Comparison of ENCODE assay signal across 8 cellular contexts in the genomic region with DNA sequence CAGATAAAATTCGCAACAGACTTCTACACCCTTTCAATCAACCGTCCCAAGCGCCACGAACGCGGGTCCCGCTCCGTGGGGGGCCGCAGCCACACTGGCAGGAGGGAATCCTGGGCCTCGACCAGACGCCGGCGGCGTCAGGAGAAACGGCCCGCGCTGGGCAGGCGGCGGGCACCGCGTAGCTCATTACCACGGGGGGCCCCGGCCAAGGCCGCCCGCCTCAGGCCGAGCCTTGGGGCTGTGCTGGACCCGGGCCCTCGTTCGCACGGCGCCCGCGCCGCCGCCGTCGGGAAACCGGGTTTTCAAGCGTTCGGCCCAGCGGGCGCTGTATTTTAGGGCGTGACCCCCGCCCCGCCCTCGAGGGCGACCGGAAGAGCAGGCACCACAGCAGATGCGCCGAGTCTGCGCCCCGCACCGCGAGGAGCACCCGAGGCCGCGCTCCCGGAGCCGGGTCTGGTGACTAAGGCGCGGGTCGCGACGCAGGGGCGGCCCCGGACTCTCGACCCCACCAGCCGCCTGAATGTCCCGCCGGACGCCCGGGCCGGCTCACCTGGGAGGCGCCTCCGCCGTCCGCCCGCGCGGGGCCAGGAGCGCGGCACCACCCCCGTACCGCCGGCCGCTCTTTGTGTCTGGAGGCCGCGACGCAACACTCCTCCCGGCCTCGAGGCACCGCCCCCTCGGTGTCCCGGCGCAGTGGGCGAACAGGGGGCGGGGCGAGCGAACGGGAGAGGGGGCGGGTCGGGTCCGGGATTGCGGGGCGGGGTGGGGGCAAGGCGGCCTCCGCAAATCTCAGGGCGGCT. TPM values are rescaled to one million over a fixed set of nuclear protein-coding genes. Genes with fewer than 3 reads are reported as not detected.
DNase-seq lines count a peak whose midpoint lies in the region; ATAC-seq and TF ChIP-seq lines count a peak whose summit lies in the region.

A gene (minus strand): TSS at position 627 of the 800 bp plus-strand sequence. CDS start 58,944 bp downstream, outside the sequence.

- peak within 1 kb of the TSS; percentile 50 for H3K27ac ChIP-seq in 22Rv1

- H3K27ac Mint-ChIP-seq in activated B cell treated with CpG ODN at 0.5 μM for 24 hours (no peak within 1 kb of the TSS), chondrocyte (ENCODE audit: unreplicated experiment) (peak within 1 kb of the TSS; percentile 81)

- DNase-seq in LHCN-M2 (ENCODE audit: low read depth), result peak; percentile 51
- DNase-seq in activated B cell treated with CpG ODN at 0.5 μM for 24 hours, result peak; percentile 38
- no peak for DNase-seq in chondrocyte (ENCODE audit: low spot score)
- peak; percentile 55 to 65 for DNase-seq in left colon
- DNase-seq in stimulated activated CD4-positive, alpha-beta T cell treated with anti-CD3 and anti-CD28 coated beads, Interleukin-15, amount 100 ng/mL, for 48 hours (ENCODE audit: low read depth in 2 of 2), result peak; percentile 10 to 22

- no peaks in the 10 kb centered on the region for H3K36me3 Mint-ChIP-seq in activated B cell treated with CpG ODN at 0.5 μM for 24 hours (ENCODE audit: low read depth)
- H3K36me3 Mint-ChIP-seq in chondrocyte (ENCODE audit: low read depth), result no peaks in the 10 kb centered on the region

- TF ChIP-seq CTCF in 22Rv1 (IDR thresholded peaks at IDR 0.05), result no peak
- TF ChIP-seq CTCF in activated B cell treated with CpG ODN at 0.5 μM for 24 hours (IDR thresholded peaks at IDR 0.05), result no peak
- no peak for TF ChIP-seq CTCF in chondrocyte (IDR thresholded peaks at IDR 0.05)

- intact Hi-C loops in activated B cell treated with CpG ODN at 0.5 μM for 24 hours (cut with micrococcal nuclease), result loop anchor here (1.0 kb wide), 2 partner anchors 39 to 111 kb away; a partner anchor contains a TSS
- intact Hi-C loops in left colon (cut with DNase I, micrococcal nuclease), result no loop called here

- POLR2A ChIA-PET in activated B cell treated with CpG ODN at 0.5 μM for 24 hours (lab: Charles Lee), result interaction anchor here (0.5 kb wide), 1 partner anchor 194 kb away, joined by 5 read pairs; a partner anchor contains a TSS

- H3K4me1 Mint-ChIP-seq in activated B cell treated with CpG ODN at 0.5 μM for 24 hours (peaks cover 4% of the 10 kb centered on the region), chondrocyte (ENCODE audit: low read depth) (peaks cover 24% of the 10 kb centered on the region)

- ATAC-seq in GM18511 (IDR thresholded peaks at IDR 0.05; ENCODE audit: unreplicated experiment) (peak; percentile 80), activated B cell treated with CpG ODN at 0.5 μM for 24 hours (ENCODE audit: low read depth) (peak; percentile 79), left colon (peak; percentile 92), GM21360 (IDR thresholded peaks at IDR 0.05; ENCODE audit: unreplicated experiment) (no peak)

- H3K4me3 Mint-ChIP-seq in activated B cell treated with CpG ODN at 0.5 μM for 24 hours (peak within 1 kb of the TSS; percentile 61), chondrocyte (ENCODE audit: unreplicated experiment) (peak within 1 kb of the TSS; percentile 81)

- H3K27me3 Mint-ChIP-seq in activated B cell treated with CpG ODN at 0.5 μM for 24 hours (peaks cover 32% of the 10 kb centered on the region), chondrocyte (ENCODE audit: low read depth) (no peaks in the 10 kb centered on the region)

- CTCF ChIA-PET in activated B cell treated with CpG ODN at 0.5 μM for 24 hours (lab: Charles Lee), result no interaction called here

- H3K9me3 Mint-ChIP-seq in activated B cell treated with CpG ODN at 0.5 μM for 24 hours (no peaks in the 10 kb centered on the region), chondrocyte (ENCODE audit: low read depth) (no peaks in the 10 kb centered on the region)

RNA-seq across cellular contexts. Expression of the gene that starts here (rescaled TPM):
- total RNA-seq in LHCN-M2 (2014; rRNA removed) (4.2 and 5.2 TPM in 2 replicates), activated B cell treated with CpG ODN at 0.5 μM for 24 hours (1.0 and 1.8 TPM in 2 replicates), chondrocyte (10.6 to 12.3 TPM (median 10.7 TPM) in 3 replicates), left colon (1 to 10 TPM; 5.0 to 5.2 TPM)
- 2.4 TPM for polyA plus RNA-seq in LHCN-M2 (2012)
